8 cellular contexts compared by ENCODE assay signal in the genomic region with DNA sequence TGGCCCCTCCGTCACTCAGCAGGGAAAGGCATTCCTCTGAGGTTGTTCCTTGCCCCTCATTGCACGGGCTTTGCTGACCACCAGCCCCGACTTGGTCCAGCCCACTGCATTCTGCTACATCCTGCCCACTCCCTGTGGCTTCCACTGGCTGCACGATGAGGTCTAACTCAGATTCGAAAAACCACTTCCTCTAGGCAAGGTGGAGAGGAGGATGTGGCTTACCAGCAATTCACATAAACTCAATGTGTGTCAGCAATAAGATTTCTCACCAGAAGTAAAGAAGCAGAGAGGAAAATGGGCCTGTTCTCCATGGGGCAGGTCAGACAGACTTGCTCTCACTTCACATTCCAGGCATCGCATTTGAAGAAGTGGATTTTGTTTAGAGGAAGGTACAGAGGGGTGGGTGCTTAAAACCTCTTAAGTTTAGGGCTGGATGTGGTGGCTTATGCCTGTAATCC. TPM values are rescaled to one million over a fixed set of nuclear protein-coding genes. Genes with fewer than 3 reads are reported as not detected.
DNase-seq lines count a peak whose midpoint lies in the region; ATAC-seq and TF ChIP-seq lines count a peak whose summit lies in the region.

No MANE protein-coding gene starts in this region.

- no peaks in the 10 kb centered on the region for H3K27me3 ChIP-seq in BJ (ENCODE audit: control insufficient read depth, insufficient read depth, low read length)
- no peaks in the 10 kb centered on the region for H3K27me3 ChIP-seq in left lung

- ATAC-seq in GM19324 (IDR thresholded peaks at IDR 0.05; ENCODE audit: low FRiP score, unreplicated experiment) (peak; percentile 67), HG03280 (IDR thresholded peaks at IDR 0.05; ENCODE audit: unreplicated experiment) (peak; percentile 58), left lung (no peak)

- TF ChIP-seq CTCF in BJ (IDR thresholded peaks at IDR 0.05; ENCODE audit: insufficient read depth, low read depth, low read length) (no peak), endothelial cell (IDR thresholded peaks at IDR 0.05; ENCODE audit: unreplicated experiment) (no peak), left lung (IDR thresholded peaks at IDR 0.05) (no peak)

- peak overlapping the region; percentile 29 for H3K4me3 Mint-ChIP-seq in endothelial cell (ENCODE audit: unreplicated experiment)

- peak overlapping the region; percentile 32 for H3K27ac Mint-ChIP-seq in endothelial cell (ENCODE audit: unreplicated experiment)

- peak overlapping the region in 1 of 2 donors; percentile 80 for H3K27ac ChIP-seq in left lung

- H3K4me1 ChIP-seq in left lung, result peaks cover 14 to 64% of the 10 kb centered on the region in 2 donors

- CTCF ChIA-PET in BJ (lab: Yijun Ruan, JAX), result interaction anchor here (0.9 to 1.0 kb wide), 2 partner anchors 36 to 53 kb away, joined by 3 to 4 read pairs; no protein-coding TSS in a partner anchor

- peaks cover 55% of the 10 kb centered on the region for H3K4me1 Mint-ChIP-seq in endothelial cell (ENCODE audit: unreplicated experiment)

- peaks cover 4% of the 10 kb centered on the region for H3K9me3 Mint-ChIP-seq in endothelial cell (ENCODE audit: unreplicated experiment)

- peaks cover 48% of the 10 kb centered on the region for H3K36me3 Mint-ChIP-seq in endothelial cell (ENCODE audit: low read depth, unreplicated experiment)

- no peaks in the 10 kb centered on the region for H3K9me3 ChIP-seq in left lung

- no peaks in the 10 kb centered on the region for H3K36me3 ChIP-seq in BJ (ENCODE audit: control insufficient read depth, insufficient read depth, low read length)
- H3K36me3 ChIP-seq in left lung, result peaks cover 0 to 17% of the 10 kb centered on the region in 2 donors

- no peak overlapping the region for H3K4me3 ChIP-seq in BJ (ENCODE audit: low read depth, low read length)
- no peak overlapping the region for H3K4me3 ChIP-seq in left lung

- intact Hi-C loops in left lung (cut with DNase I), result no loop called here

- peaks cover 14% of the 10 kb centered on the region for H3K27me3 Mint-ChIP-seq in endothelial cell (ENCODE audit: unreplicated experiment)

- POLR2A ChIA-PET in BJ (lab: Charles Lee), result no interaction called here

- peak; percentile 42 for DNase-seq in BJ (ENCODE audit: low read depth)
- peak; percentile 43 for DNase-seq in T-helper 9 cell
- DNase-seq in endothelial cell (ENCODE audit: low spot score), result no peak
- no peak for DNase-seq in GOT3 (lab: John Stamatoyannopoulos, UW)
- DNase-seq in D341Med (ENCODE audit: low spot score), result no peak
- no peak for DNase-seq in left lung

RNA-seq across cellular contexts. Expression of a gene that starts 14.7 kb away (rescaled TPM):
- polyA plus RNA-seq in BJ (2011; rRNA removed), result 0.20 and 0.45 TPM in 2 replicates
- 0.71 and 0.98 TPM in 2 replicates for polyA minus RNA-seq in BJ (2011; rRNA and poly(A)+ RNA removed)
- total RNA-seq in endothelial cell (ENCODE audit: unreplicated experiment) (5.4 TPM), left lung (1 to 10 TPM; 3.9 to 4.2 TPM)

Comparison
In these comparisons a context has a peak if more than half of its experiments do, and no peak if none do; other contexts are left out.
1. DNase-seq: peak in BJ (single experiment) and T-helper 9 cell (single experiment); none in endothelial cell (single experiment), GOT3 (single experiment), D341Med (single experiment) and left lung (0 of 2).